1 cellular context compared by ENCODE assay signal in genomic region chr7:44885394-44886317, GRCh38.
A peak's percentile ranks its signal among the peaks of the same experiment; 100 is the strongest.
TF ChIP-seq lines count a peak whose summit lies in the region.

TSS of gene PURB (minus strand) at chr7:44885530. CDS start at chr7:44885348, 182 bp downstream.

TF ChIP-seq in HepG2, 621 proteins besides CTCF, POLR2A, EP300 and RAD21 (continued from another document):
- no peak for TF ChIP-seq XRCC5 (optimal IDR thresholded peaks at IDR 0.05; ENCODE audit: low read length)
- no peak for TF ChIP-seq ZMYM2 (CRISPR knock-in tag; IDR thresholded peaks at IDR 0.05)
- no peak for TF ChIP-seq ZNF691 (CRISPR knock-in tag; IDR thresholded peaks at IDR 0.05; ENCODE audit: borderline replicate concordance, low read depth)
- TF ChIP-seq, protein P1, sequence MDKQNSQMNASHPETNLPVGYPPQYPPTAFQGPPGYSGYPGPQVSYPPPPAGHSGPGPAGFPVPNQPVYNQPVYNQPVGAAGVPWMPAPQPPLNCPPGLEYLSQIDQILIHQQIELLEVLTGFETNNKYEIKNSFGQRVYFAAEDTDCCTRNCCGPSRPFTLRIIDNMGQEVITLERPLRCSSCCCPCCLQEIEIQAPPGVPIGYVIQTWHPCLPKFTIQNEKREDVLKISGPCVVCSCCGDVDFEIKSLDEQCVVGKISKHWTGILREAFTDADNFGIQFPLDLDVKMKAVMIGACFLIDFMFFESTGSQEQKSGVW (CRISPR knock-in tag; IDR thresholded peaks at IDR 0.05; ENCODE audit: borderline replicate concordance), result no peak
- TF ChIP-seq, protein P2, sequence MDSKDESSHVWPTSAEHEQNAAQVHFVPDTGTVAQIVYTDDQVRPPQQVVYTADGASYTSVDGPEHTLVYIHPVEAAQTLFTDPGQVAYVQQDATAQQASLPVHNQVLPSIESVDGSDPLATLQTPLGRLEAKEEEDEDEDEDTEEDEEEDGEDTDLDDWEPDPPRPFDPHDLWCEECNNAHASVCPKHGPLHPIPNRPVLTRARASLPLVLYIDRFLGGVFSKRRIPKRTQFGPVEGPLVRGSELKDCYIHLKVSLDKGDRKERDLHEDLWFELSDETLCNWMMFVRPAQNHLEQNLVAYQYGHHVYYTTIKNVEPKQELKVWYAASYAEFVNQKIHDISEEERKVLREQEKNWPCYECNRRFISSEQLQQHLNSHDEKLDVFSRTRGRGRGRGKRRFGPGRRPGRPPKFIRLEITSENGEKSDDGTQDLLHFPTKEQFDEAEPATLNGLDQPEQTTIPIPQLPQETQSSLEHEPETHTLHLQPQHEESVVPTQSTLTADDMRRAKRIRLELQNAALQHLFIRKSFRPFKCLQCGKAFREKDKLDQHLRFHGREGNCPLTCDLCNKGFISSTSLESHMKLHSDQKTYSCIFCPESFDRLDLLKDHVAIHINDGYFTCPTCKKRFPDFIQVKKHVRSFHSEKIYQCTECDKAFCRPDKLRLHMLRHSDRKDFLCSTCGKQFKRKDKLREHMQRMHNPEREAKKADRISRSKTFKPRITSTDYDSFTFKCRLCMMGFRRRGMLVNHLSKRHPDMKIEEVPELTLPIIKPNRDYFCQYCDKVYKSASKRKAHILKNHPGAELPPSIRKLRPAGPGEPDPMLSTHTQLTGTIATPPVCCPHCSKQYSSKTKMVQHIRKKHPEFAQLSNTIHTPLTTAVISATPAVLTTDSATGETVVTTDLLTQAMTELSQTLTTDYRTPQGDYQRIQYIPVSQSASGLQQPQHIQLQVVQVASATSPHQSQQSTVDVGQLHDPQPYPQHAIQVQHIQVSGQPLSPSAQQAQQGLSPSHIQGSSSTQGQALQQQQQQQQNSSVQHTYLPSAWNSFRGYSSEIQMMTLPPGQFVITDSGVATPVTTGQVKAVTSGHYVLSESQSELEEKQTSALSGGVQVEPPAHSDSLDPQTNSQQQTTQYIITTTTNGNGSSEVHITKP (CRISPR knock-in tag; IDR thresholded peaks at IDR 0.05; ENCODE audit: low read depth), result no peak
- TF ChIP-seq TRIM22 (IDR thresholded peaks at IDR 0.05), result no peak
- no peak for TF ChIP-seq ZNF530 (CRISPR knock-in tag; IDR thresholded peaks at IDR 0.05; ENCODE audit: low read depth)
- peak; percentile 58; the same call in 1 of the 2 replicates for TF ChIP-seq ZNF431 (CRISPR knock-in tag; IDR thresholded peaks at IDR 0.05; ENCODE audit: borderline replicate concordance, low read depth)
- TF ChIP-seq CERS6 (CRISPR knock-in tag; IDR thresholded peaks at IDR 0.05), result no peak
- TF ChIP-seq, protein P3, sequence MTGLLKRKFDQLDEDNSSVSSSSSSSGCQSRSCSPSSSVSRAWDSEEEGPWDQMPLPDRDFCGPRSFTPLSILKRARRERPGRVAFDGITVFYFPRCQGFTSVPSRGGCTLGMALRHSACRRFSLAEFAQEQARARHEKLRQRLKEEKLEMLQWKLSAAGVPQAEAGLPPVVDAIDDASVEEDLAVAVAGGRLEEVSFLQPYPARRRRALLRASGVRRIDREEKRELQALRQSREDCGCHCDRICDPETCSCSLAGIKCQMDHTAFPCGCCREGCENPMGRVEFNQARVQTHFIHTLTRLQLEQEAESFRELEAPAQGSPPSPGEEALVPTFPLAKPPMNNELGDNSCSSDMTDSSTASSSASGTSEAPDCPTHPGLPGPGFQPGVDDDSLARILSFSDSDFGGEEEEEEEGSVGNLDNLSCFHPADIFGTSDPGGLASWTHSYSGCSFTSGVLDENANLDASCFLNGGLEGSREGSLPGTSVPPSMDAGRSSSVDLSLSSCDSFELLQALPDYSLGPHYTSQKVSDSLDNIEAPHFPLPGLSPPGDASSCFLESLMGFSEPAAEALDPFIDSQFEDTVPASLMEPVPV (CRISPR knock-in tag; IDR thresholded peaks at IDR 0.05), result peak; percentile 76
- TF ChIP-seq, protein P4, sequence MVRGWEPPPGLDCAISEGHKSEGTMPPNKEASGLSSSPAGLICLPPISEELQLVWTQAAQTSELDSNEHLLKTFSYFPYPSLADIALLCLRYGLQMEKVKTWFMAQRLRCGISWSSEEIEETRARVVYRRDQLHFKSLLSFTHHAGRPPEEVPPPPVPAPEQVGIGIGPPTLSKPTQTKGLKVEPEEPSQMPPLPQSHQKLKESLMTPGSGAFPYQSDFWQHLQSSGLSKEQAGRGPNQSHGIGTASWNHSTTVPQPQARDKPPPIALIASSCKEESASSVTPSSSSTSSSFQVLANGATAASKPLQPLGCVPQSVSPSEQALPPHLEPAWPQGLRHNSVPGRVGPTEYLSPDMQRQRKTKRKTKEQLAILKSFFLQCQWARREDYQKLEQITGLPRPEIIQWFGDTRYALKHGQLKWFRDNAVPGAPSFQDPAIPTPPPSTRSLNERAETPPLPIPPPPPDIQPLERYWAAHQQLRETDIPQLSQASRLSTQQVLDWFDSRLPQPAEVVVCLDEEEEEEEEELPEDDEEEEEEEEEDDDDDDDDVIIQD (CRISPR knock-in tag; IDR thresholded peaks at IDR 0.05; ENCODE audit: low read depth), result no peak
- TF ChIP-seq, protein P5, sequence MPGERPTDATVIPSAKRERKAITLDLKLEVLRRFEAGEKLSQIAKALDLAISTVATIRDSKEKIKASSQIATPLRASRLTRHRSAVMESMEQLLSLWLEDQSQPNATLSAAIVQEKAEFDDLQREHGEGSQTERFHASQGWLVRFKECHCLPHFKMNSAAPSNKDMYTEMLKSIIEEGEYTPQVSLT (CRISPR knock-in tag; IDR thresholded peaks at IDR 0.05; ENCODE audit: borderline replicate concordance, low read depth), result no peak
- TF ChIP-seq ZNF576 (CRISPR knock-in tag; IDR thresholded peaks at IDR 0.05), result no peak
- TF ChIP-seq, protein P6, sequence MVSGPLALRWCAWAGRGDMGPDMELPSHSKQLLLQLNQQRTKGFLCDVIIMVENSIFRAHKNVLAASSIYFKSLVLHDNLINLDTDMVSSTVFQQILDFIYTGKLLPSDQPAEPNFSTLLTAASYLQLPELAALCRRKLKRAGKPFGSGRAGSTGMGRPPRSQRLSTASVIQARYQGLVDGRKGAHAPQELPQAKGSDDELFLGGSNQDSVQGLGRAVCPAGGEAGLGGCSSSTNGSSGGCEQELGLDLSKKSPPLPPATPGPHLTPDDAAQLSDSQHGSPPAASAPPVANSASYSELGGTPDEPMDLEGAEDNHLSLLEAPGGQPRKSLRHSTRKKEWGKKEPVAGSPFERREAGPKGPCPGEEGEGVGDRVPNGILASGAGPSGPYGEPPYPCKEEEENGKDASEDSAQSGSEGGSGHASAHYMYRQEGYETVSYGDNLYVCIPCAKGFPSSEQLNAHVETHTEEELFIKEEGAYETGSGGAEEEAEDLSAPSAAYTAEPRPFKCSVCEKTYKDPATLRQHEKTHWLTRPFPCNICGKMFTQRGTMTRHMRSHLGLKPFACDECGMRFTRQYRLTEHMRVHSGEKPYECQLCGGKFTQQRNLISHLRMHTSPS (CRISPR knock-in tag; IDR thresholded peaks at IDR 0.05; ENCODE audit: low read depth), result no peak
- TF ChIP-seq SP1 (IDR thresholded peaks at IDR 0.05), result no peak
- peak; percentile 92 for TF ChIP-seq SP1 (CRISPR knock-in tag; IDR thresholded peaks at IDR 0.05)
- peak; percentile 74 for TF ChIP-seq ZNF883 (CRISPR knock-in tag; IDR thresholded peaks at IDR 0.05; ENCODE audit: not compliant biosample characterization)
- no peak for TF ChIP-seq GTF3A (CRISPR knock-in tag; conservative IDR thresholded peaks at IDR 0.05)
- TF ChIP-seq ZFP82 (CRISPR knock-in tag; IDR thresholded peaks at IDR 0.05; ENCODE audit: borderline replicate concordance), result 0 out of 2 replicates have a peak, but pooled peaks have one; percentile 39
- peak; percentile 55; the same call in 1 of the 2 replicates for TF ChIP-seq ZNF768 (CRISPR knock-in tag; IDR thresholded peaks at IDR 0.05)
- TF ChIP-seq E2F1 (CRISPR knock-in tag; IDR thresholded peaks at IDR 0.05), result peak; percentile 70; the same call in 1 of the 2 replicates
- TF ChIP-seq SPEN (CRISPR knock-in tag; IDR thresholded peaks at IDR 0.05; ENCODE audit: low read depth), result peak; percentile 94; the same call in 1 of the 2 replicates
- peak; percentile 79; the same call in 1 of the 2 replicates for TF ChIP-seq ZMYM4 (CRISPR knock-in tag; IDR thresholded peaks at IDR 0.05)
- no peak for TF ChIP-seq CBX2 (IDR thresholded peaks at IDR 0.05; ENCODE audit: low read depth, low read length)
- 0 out of 2 replicates have a peak, but pooled peaks have one; percentile 46 for TF ChIP-seq CBX2 (CRISPR knock-in tag; IDR thresholded peaks at IDR 0.05; ENCODE audit: low read depth)
- TF ChIP-seq RARA (CRISPR knock-in tag; IDR thresholded peaks at IDR 0.05), result 0 out of 2 replicates have a peak, but pooled peaks have one; percentile 20
- TF ChIP-seq SNRNP70 (IDR thresholded peaks at IDR 0.05; ENCODE audit: low read depth, low read length), result no peak
- TF ChIP-seq KLF12 (CRISPR knock-in tag; IDR thresholded peaks at IDR 0.05; ENCODE audit: borderline replicate concordance), result no peak
- TF ChIP-seq FOXM1 (CRISPR knock-in tag; IDR thresholded peaks at IDR 0.05), result no peak
- TF ChIP-seq TBP (CRISPR knock-in tag; IDR thresholded peaks at IDR 0.05), result no peak
- TF ChIP-seq TCF12 (IDR thresholded peaks at IDR 0.05), result no peak
- TF ChIP-seq TCF12 (CRISPR knock-in tag; IDR thresholded peaks at IDR 0.05), result no peak
- TF ChIP-seq MXI1 (IDR thresholded peaks at IDR 0.05; ENCODE audit: borderline replicate concordance, low read depth, low read length), result no peak; the same call in 2 of the 3 replicates
- TF ChIP-seq MED13 (CRISPR knock-in tag; IDR thresholded peaks at IDR 0.05), result no peak
